1 cellular context compared by ENCODE assay signal in genomic region chr17:77831497-77832179, GRCh38.
TF ChIP-seq lines count a peak whose summit lies in the region.

No MANE protein-coding gene starts in this region.

TF ChIP-seq in SK-N-SH, 30 proteins besides CTCF, POLR2A, EP300 and RAD21 (continued from another document):
- TF ChIP-seq ZBTB33 (IDR thresholded peaks at IDR 0.05; ENCODE audit: borderline replicate concordance, low read depth) (no peak), GATA2 (CRISPR knock-in tag; IDR thresholded peaks at IDR 0.05) (no peak), POLR2AphosphoS5 (IDR thresholded peaks at IDR 0.05; ENCODE audit: low read depth, low read length) (no peak), NFIC (IDR thresholded peaks at IDR 0.05; ENCODE audit: borderline replicate concordance) (peak; percentile 2; the same call in 1 of the 2 replicates), RFX5 (IDR thresholded peaks at IDR 0.05; ENCODE audit: low read length) (no peak), TEAD4 (IDR thresholded peaks at IDR 0.05; ENCODE audit: borderline replicate concordance, insufficient read depth) (no peak), MAX (IDR thresholded peaks at IDR 0.05; ENCODE audit: low read depth) (no peak), GABPA (IDR thresholded peaks at IDR 0.05; ENCODE audit: low read depth) (no peak), TCF12 (IDR thresholded peaks at IDR 0.05) (peak; percentile 59; the same call in 1 of the 2 replicates), JUND (IDR thresholded peaks at IDR 0.05) (no peak), RXRA (IDR thresholded peaks at IDR 0.05; ENCODE audit: borderline replicate concordance, low read depth) (no peak), EZH2phosphoT487 (IDR thresholded peaks at IDR 0.05; ENCODE audit: borderline replicate concordance, low read depth) (no peak), NRF1 (IDR thresholded peaks at IDR 0.05; ENCODE audit: low read depth, low read length) (no peak), USF2 (IDR thresholded peaks at IDR 0.05; ENCODE audit: borderline replicate concordance, low read depth, low read length) (no peak), RCOR1 (IDR thresholded peaks at IDR 0.05; ENCODE audit: low read length) (peak; percentile 9; the same call in 1 of the 2 replicates)
